Comparison of ENCODE assay signal across 14 cellular contexts in genomic region chr3:194084284-194084683, GRCh38. TPM values are rescaled to one million over a fixed set of nuclear protein-coding genes. Genes with fewer than 3 reads are reported as not detected.
DNase-seq lines count a peak whose midpoint lies in the region; ATAC-seq and TF ChIP-seq lines count a peak whose summit lies in the region.
"Had no signal": no experiment of that assay in that cellular context is flagged by ENCODE, and none has a peak within 500 bp of the region (broad histone marks: within the 10 kb centered on the region; RNA-seq: fewer than 3 reads in every experiment).

No MANE protein-coding gene starts in this region.

- no peaks in the 10 kb centered on the region for H3K36me3 ChIP-seq in OCI-LY3 (replicated peaks; ENCODE audit: low read depth, low read length)
- H3K36me3 ChIP-seq in SK-N-SH (replicated peaks in 1 of 2; ENCODE audit: control insufficient read depth in 1 of 2, insufficient read depth in 2 of 2, low read length in 1 of 2), result no peaks in the 10 kb centered on the region
- H3K36me3 ChIP-seq: prostate gland had no signal

- ATAC-seq in GM19324 (IDR thresholded peaks at IDR 0.05; ENCODE audit: low FRiP score, unreplicated experiment) (peak; percentile 96), HG02884 (IDR thresholded peaks at IDR 0.05; ENCODE audit: unreplicated experiment) (peak; percentile 91)
- ATAC-seq: CD8-positive, alpha-beta T cell; SK-N-SH treated with all-trans-retinoic acid at 6 μM for 48 hours had no signal

- 75% methylated on average over 5 of the region's 5 CpGs for WGBS in SK-N-SH (ENCODE audit: low lambda C conversion rate)

- H3K4me1 ChIP-seq in OCI-LY3 (ENCODE audit: low read length) (peaks cover 55% of the 10 kb centered on the region), SK-N-SH (ENCODE audit: control insufficient read depth in 1 of 2, insufficient read depth in 2 of 2, low read depth in 1 of 2, low read length in 1 of 2) (peaks cover 0 to 24% of the 10 kb centered on the region in 2 experiments; a peak in 2 of 4 replicates)
- H3K4me1 ChIP-seq: prostate gland had no signal

- POLR2A ChIA-PET in SK-N-SH (lab: Yijun Ruan, JAX), result interaction anchor here (0.6 to 1.3 kb wide), 3 partner anchors 9 to 14 kb away, joined by 3 to 4 read pairs (median 3); no protein-coding TSS in a partner anchor

- TF ChIP-seq CTCF in GM12865 (IDR thresholded peaks at IDR 0.05; ENCODE audit: insufficient read depth, low read depth, low read length, missing control alignments), result no peak
- no peak for TF ChIP-seq CTCF in OCI-LY3 (IDR thresholded peaks at IDR 0.05; ENCODE audit: low read depth, low read length)
- TF ChIP-seq CTCF in SK-N-SH (IDR thresholded peaks at IDR 0.05), result no peak
- no peak for TF ChIP-seq CTCF in chondrocyte (IDR thresholded peaks at IDR 0.05)

- H3K9me2 ChIP-seq in SK-N-SH, result no peaks in the 10 kb centered on the region

- H3K4me3 ChIP-seq in GM12865 (ENCODE audit: low read depth, low read length), result no peak overlapping the region
- H3K4me3 ChIP-seq in OCI-LY3 (ENCODE audit: low read length), result peak overlapping the region; percentile 5; the same call in 1 of the 2 replicates
- no peak overlapping the region for H3K4me3 ChIP-seq in SK-N-SH (ENCODE audit: low read depth in 2 of 2, low read length in 1 of 2)
- H3K4me3 ChIP-seq: prostate gland had no signal

- H3K9me3 ChIP-seq in OCI-LY3 (ENCODE audit: insufficient read depth, low read length), result no peaks in the 10 kb centered on the region
- H3K9me3 ChIP-seq in SK-N-SH, result no peaks in the 10 kb centered on the region
- H3K9me3 ChIP-seq: prostate gland had no signal

- H3K4me1 Mint-ChIP-seq in chondrocyte (ENCODE audit: low read depth), result peaks cover 59% of the 10 kb centered on the region

- no peak overlapping the region for H3K4me3 Mint-ChIP-seq in chondrocyte (ENCODE audit: unreplicated experiment)
- H3K4me3 Mint-ChIP-seq: CD8-positive, alpha-beta T cell had no signal

- TF ChIP-seq RAD21 in SK-N-SH (IDR thresholded peaks at IDR 0.05; ENCODE audit: low read length), result no peak

- H2AFZ ChIP-seq in OCI-LY3 (ENCODE audit: low read depth, low read length) (no peak overlapping the region), SK-N-SH (ENCODE audit: low read depth) (no peak overlapping the region)

- H4K20me1 ChIP-seq in OCI-LY3 (ENCODE audit: insufficient read depth, low read length) (no peaks in the 10 kb centered on the region), SK-N-SH (ENCODE audit: insufficient read depth) (no peaks in the 10 kb centered on the region)

- peak overlapping the region; percentile 49 for H3K4me2 ChIP-seq in OCI-LY3 (ENCODE audit: low read length)
- no peak overlapping the region for H3K4me2 ChIP-seq in SK-N-SH

- H3F3A ChIP-seq in SK-N-SH (replicated peaks; ENCODE audit: insufficient read depth), result no peaks in the 10 kb centered on the region

- DNase-seq in GM12865 (ENCODE audit: low read depth) (peak; percentile 66), NCI-H1048 (lab: John Stamatoyannopoulos, UW) (no peak), SK-N-SH (no peak), chondrocyte (ENCODE audit: low spot score) (no peak), glomerular visceral epithelial cell (ENCODE audit: extremely low spot score) (no peak)
- DNase-seq: CD8-positive, alpha-beta T cell; HCEC 1CT; kidney glomerular epithelial cell; NCI-H187 had no signal

- no peaks in the 10 kb centered on the region for H3K9me3 Mint-ChIP-seq in chondrocyte (ENCODE audit: low read depth)
- H3K9me3 Mint-ChIP-seq: CD8-positive, alpha-beta T cell had no signal

- H3K27me3 Mint-ChIP-seq in chondrocyte (ENCODE audit: low read depth), result peaks cover 17% of the 10 kb centered on the region

- no peak overlapping the region for H3K27ac Mint-ChIP-seq in chondrocyte (ENCODE audit: unreplicated experiment)
- H3K27ac Mint-ChIP-seq: CD8-positive, alpha-beta T cell had no signal

- TF ChIP-seq EP300 in SK-N-SH (IDR thresholded peaks at IDR 0.05; ENCODE audit: borderline replicate concordance in 1 of 2, low read depth in 1 of 2, low read length in 1 of 2), result no peak

- CTCF ChIA-PET in SK-N-SH (lab: Yijun Ruan, JAX), result interaction anchor here (1.1 to 2.5 kb wide), 4 partner anchors 14 to 231 kb away, joined by 3 to 9 read pairs (median 4); no protein-coding TSS in a partner anchor

- H3K36me3 Mint-ChIP-seq in chondrocyte (ENCODE audit: low read depth), result peaks cover 2% of the 10 kb centered on the region
- H3K36me3 Mint-ChIP-seq: CD8-positive, alpha-beta T cell had no signal

- H3K9ac ChIP-seq in OCI-LY3 (ENCODE audit: low read length), result no peak overlapping the region
- H3K9ac ChIP-seq in SK-N-SH, result no peak overlapping the region

- H3K27me3 ChIP-seq in OCI-LY3 (ENCODE audit: low read depth, low read length) (peaks cover 86% of the 10 kb centered on the region), SK-N-SH (ENCODE audit: insufficient read depth) (peaks cover 42% of the 10 kb centered on the region)

- H3K27ac ChIP-seq in OCI-LY3 (ENCODE audit: low read length) (no peak overlapping the region), SK-N-SH (ENCODE audit: low read depth in 2 of 2, low read length in 1 of 2) (no peak overlapping the region)
- H3K27ac ChIP-seq: prostate gland had no signal

- H3K79me2 ChIP-seq in OCI-LY3 (ENCODE audit: low read length) (no peaks in the 10 kb centered on the region), SK-N-SH (ENCODE audit: insufficient read depth) (no peaks in the 10 kb centered on the region)

TF ChIP-seq in SK-N-SH, 30 proteins besides CTCF, POLR2A, EP300 and RAD21:
- TF ChIP-seq IRF3 (IDR thresholded peaks at IDR 0.05; ENCODE audit: low read depth, low read length), result no peak
- no peak for TF ChIP-seq MEF2A (IDR thresholded peaks at IDR 0.05; ENCODE audit: borderline replicate concordance, low read depth)
- TF ChIP-seq RFX5 (IDR thresholded peaks at IDR 0.05; ENCODE audit: low read length), result no peak
- no peak for TF ChIP-seq MAX (IDR thresholded peaks at IDR 0.05; ENCODE audit: low read depth)

RNA-seq across cellular contexts. Expression of gene HES1, which starts 51.7 kb away (rescaled TPM):
- polyA plus RNA-seq in SK-N-SH (2012; rRNA removed), result 152 and 225 TPM in 2 replicates
- 98.1 and 119 TPM in 2 replicates for polyA plus RNA-seq in SK-N-SH (2012; cell fraction: cytosol; rRNA removed)
- polyA plus RNA-seq in SK-N-SH (2012; cell fraction: nucleus; rRNA removed), result 440 and 504 TPM in 2 replicates
- 30.4 to 36.7 TPM (median 31.2 TPM) in 3 replicates for total RNA-seq in chondrocyte
